In genomic region chr19:51090471-51090870, GRCh38 we compare ENCODE assay signal across 1 cellular context.
TF ChIP-seq lines count a peak whose summit lies in the region.

No MANE protein-coding gene starts in this region.

TF ChIP-seq in K562, 482 proteins besides CTCF, POLR2A, EP300 and RAD21:
- TF ChIP-seq ZSCAN29 (IDR thresholded peaks at IDR 0.05) (no peak), L3MBTL2 (IDR thresholded peaks at IDR 0.05) (peak; percentile 27), VEZF1 (CRISPR knock-in tag; IDR thresholded peaks at IDR 0.05) (no peak), SMARCA4 (IDR thresholded peaks at IDR 0.05) (no peak)
TF ChIP-seq in K562: peak in this region for 1.
